In the genomic region with DNA sequence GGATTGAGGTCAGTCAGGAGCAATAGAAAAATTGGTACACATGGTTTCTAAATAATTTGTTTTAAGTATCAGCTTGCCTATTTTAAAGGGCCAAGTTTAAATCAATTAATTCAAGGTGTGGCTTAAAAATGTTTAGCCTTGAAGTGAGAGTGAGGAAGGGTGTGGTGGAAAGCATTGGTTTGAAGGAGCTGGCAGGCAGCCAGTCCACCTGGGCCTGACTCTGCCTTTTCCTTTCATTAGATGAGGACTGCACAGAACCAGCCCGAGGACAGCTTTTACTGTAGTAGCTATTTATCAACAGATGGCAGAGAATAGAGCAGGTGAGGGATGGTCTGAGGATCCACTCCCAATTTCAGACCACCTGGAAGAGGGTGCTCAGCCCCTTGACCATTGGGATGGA, we compare ENCODE assay signal across 1 cellular context.
A peak's percentile ranks its signal among the peaks of the same experiment; 100 is the strongest.
TF ChIP-seq lines count a peak whose summit lies in the region.

No MANE protein-coding gene starts in this region.

TF ChIP-seq in K562, 482 proteins besides CTCF, POLR2A, EP300 and RAD21:
- TF ChIP-seq NFIC (IDR thresholded peaks at IDR 0.05) = peak; percentile 57
- TF ChIP-seq, protein P1, sequence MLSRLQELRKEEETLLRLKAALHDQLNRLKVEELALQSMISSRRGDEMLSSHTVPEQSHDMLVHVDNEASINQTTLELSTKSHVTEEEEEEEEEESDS (CRISPR knock-in tag; IDR thresholded peaks at IDR 0.05) = no peak
- TF ChIP-seq E4F1 (CRISPR knock-in tag; IDR thresholded peaks at IDR 0.05; ENCODE audit: borderline replicate concordance) = no peak
- TF ChIP-seq ZNF316 (IDR thresholded peaks at IDR 0.05) = no peak
- no peak for TF ChIP-seq SREBF2 (CRISPR knock-in tag; IDR thresholded peaks at IDR 0.05)
- no peak for TF ChIP-seq FOXJ3 (CRISPR knock-in tag; IDR thresholded peaks at IDR 0.05)
- TF ChIP-seq ARID1B (IDR thresholded peaks at IDR 0.05) = no peak
- TF ChIP-seq, protein P2, sequence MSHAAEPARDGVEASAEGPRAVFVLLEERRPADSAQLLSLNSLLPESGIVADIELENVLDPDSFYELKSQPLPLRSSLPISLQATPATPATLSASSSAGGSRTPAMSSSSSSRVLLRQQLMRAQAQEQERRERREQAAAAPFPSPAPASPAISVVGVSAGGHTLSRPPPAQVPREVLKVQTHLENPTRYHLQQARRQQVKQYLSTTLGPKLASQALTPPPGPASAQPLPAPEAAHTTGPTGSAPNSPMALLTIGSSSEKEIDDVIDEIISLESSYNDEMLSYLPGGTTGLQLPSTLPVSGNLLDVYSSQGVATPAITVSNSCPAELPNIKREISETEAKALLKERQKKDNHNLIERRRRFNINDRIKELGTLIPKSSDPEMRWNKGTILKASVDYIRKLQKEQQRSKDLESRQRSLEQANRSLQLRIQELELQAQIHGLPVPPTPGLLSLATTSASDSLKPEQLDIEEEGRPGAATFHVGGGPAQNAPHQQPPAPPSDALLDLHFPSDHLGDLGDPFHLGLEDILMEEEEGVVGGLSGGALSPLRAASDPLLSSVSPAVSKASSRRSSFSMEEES (CRISPR knock-in tag; IDR thresholded peaks at IDR 0.05) = no peak
